Comparison of ENCODE assay signal across 1 cellular context in the genomic region with DNA sequence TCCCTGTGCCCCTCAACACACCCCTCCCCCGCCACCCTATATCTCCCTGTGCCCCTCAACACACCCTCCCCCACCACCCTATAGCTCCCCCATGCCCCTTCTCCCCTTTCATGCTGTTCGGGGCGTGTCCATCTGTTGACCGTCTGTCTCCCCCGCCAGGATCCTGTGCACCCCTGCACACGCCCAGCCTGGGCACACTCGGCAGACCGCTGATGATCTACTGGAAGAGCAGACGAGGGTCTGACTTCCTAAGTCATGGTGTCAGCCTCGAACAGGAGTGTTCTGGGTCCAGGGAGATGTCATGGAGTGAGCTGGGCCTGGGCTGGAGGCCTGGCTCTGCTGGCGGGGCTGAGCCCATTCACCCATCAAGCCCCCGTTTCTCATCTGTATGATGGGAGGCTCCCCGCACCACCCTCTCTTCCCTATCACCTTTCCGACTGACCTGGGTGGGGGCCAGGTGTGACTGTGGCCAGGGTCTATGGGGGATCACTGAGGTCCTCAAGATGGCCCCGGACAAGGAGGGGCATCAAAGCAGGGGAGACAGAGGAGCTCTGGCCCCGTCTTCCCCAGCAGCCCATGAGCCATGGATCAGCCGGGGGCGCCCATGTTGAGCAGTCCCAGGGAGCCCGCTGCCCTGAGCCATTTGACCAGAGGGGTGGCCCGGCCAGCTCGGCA.
TF ChIP-seq lines count a peak whose summit lies in the region.

No MANE protein-coding gene starts in this region.

TF ChIP-seq in K562, 482 proteins besides CTCF, POLR2A, EP300 and RAD21 (continued from another document and continues in another):
- TF ChIP-seq, protein P1, sequence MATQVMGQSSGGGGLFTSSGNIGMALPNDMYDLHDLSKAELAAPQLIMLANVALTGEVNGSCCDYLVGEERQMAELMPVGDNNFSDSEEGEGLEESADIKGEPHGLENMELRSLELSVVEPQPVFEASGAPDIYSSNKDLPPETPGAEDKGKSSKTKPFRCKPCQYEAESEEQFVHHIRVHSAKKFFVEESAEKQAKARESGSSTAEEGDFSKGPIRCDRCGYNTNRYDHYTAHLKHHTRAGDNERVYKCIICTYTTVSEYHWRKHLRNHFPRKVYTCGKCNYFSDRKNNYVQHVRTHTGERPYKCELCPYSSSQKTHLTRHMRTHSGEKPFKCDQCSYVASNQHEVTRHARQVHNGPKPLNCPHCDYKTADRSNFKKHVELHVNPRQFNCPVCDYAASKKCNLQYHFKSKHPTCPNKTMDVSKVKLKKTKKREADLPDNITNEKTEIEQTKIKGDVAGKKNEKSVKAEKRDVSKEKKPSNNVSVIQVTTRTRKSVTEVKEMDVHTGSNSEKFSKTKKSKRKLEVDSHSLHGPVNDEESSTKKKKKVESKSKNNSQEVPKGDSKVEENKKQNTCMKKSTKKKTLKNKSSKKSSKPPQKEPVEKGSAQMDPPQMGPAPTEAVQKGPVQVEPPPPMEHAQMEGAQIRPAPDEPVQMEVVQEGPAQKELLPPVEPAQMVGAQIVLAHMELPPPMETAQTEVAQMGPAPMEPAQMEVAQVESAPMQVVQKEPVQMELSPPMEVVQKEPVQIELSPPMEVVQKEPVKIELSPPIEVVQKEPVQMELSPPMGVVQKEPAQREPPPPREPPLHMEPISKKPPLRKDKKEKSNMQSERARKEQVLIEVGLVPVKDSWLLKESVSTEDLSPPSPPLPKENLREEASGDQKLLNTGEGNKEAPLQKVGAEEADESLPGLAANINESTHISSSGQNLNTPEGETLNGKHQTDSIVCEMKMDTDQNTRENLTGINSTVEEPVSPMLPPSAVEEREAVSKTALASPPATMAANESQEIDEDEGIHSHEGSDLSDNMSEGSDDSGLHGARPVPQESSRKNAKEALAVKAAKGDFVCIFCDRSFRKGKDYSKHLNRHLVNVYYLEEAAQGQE (CRISPR knock-in tag; IDR thresholded peaks at IDR 0.05; ENCODE audit: low read depth): peak; percentile 79; the same call in 1 of the 2 replicates
- TF ChIP-seq ZNF717 (CRISPR knock-in tag; IDR thresholded peaks at IDR 0.05): no peak
- TF ChIP-seq RHOXF2B (CRISPR knock-in tag; conservative IDR thresholded peaks at IDR 0.05): no peak
- TF ChIP-seq PYGO2 (tag; IDR thresholded peaks at IDR 0.05): no peak
- TF ChIP-seq MYBL2 (IDR thresholded peaks at IDR 0.05; ENCODE audit: low read depth): no peak
- TF ChIP-seq MYBL2 (CRISPR knock-in tag; IDR thresholded peaks at IDR 0.05; ENCODE audit: borderline replicate concordance): no peak
- TF ChIP-seq, protein P2, sequence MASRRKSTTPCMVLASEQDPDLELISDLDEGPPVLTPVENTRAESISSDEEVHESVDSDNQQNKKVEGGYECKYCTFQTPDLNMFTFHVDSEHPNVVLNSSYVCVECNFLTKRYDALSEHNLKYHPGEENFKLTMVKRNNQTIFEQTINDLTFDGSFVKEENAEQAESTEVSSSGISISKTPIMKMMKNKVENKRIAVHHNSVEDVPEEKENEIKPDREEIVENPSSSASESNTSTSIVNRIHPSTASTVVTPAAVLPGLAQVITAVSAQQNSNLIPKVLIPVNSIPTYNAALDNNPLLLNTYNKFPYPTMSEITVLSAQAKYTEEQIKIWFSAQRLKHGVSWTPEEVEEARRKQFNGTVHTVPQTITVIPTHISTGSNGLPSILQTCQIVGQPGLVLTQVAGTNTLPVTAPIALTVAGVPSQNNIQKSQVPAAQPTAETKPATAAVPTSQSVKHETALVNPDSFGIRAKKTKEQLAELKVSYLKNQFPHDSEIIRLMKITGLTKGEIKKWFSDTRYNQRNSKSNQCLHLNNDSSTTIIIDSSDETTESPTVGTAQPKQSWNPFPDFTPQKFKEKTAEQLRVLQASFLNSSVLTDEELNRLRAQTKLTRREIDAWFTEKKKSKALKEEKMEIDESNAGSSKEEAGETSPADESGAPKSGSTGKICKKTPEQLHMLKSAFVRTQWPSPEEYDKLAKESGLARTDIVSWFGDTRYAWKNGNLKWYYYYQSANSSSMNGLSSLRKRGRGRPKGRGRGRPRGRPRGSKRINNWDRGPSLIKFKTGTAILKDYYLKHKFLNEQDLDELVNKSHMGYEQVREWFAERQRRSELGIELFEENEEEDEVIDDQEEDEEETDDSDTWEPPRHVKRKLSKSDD (conservative IDR thresholded peaks at IDR 0.05; ENCODE audit: low read length): no peak
- no peak for TF ChIP-seq ZNF764 (CRISPR knock-in tag; IDR thresholded peaks at IDR 0.05; ENCODE audit: low read depth)
- TF ChIP-seq, protein P3, sequence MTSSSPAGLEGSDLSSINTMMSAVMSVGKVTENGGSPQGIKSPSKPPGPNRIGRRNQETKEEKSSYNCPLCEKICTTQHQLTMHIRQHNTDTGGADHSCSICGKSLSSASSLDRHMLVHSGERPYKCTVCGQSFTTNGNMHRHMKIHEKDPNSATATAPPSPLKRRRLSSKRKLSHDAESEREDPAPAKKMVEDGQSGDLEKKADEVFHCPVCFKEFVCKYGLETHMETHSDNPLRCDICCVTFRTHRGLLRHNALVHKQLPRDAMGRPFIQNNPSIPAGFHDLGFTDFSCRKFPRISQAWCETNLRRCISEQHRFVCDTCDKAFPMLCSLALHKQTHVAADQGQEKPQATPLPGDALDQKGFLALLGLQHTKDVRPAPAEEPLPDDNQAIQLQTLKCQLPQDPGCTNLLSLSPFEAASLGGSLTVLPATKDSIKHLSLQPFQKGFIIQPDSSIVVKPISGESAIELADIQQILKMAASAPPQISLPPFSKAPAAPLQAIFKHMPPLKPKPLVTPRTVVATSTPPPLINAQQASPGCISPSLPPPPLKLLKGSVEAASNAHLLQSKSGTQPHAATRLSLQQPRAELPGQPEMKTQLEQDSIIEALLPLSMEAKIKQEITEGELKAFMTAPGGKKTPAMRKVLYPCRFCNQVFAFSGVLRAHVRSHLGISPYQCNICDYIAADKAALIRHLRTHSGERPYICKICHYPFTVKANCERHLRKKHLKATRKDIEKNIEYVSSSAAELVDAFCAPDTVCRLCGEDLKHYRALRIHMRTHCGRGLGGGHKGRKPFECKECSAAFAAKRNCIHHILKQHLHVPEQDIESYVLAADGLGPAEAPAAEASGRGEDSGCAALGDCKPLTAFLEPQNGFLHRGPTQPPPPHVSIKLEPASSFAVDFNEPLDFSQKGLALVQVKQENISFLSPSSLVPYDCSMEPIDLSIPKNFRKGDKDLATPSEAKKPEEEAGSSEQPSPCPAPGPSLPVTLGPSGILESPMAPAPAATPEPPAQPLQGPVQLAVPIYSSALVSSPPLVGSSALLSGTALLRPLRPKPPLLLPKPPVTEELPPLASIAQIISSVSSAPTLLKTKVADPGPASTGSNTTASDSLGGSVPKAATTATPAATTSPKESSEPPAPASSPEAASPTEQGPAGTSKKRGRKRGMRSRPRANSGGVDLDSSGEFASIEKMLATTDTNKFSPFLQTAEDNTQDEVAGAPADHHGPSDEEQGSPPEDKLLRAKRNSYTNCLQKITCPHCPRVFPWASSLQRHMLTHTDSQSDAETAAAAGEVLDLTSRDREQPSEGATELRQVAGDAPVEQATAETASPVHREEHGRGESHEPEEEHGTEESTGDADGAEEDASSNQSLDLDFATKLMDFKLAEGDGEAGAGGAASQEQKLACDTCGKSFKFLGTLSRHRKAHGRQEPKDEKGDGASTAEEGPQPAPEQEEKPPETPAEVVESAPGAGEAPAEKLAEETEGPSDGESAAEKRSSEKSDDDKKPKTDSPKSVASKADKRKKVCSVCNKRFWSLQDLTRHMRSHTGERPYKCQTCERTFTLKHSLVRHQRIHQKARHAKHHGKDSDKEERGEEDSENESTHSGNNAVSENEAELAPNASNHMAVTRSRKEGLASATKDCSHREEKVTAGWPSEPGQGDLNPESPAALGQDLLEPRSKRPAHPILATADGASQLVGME (CRISPR knock-in tag; IDR thresholded peaks at IDR 0.05): peak; percentile 71; the same call in 1 of the 2 replicates
- no peak for TF ChIP-seq HDAC8 (tag; IDR thresholded peaks at IDR 0.05)
- no peak for TF ChIP-seq PURB (CRISPR knock-in tag; IDR thresholded peaks at IDR 0.05; ENCODE audit: low read depth)
- TF ChIP-seq, protein P4, sequence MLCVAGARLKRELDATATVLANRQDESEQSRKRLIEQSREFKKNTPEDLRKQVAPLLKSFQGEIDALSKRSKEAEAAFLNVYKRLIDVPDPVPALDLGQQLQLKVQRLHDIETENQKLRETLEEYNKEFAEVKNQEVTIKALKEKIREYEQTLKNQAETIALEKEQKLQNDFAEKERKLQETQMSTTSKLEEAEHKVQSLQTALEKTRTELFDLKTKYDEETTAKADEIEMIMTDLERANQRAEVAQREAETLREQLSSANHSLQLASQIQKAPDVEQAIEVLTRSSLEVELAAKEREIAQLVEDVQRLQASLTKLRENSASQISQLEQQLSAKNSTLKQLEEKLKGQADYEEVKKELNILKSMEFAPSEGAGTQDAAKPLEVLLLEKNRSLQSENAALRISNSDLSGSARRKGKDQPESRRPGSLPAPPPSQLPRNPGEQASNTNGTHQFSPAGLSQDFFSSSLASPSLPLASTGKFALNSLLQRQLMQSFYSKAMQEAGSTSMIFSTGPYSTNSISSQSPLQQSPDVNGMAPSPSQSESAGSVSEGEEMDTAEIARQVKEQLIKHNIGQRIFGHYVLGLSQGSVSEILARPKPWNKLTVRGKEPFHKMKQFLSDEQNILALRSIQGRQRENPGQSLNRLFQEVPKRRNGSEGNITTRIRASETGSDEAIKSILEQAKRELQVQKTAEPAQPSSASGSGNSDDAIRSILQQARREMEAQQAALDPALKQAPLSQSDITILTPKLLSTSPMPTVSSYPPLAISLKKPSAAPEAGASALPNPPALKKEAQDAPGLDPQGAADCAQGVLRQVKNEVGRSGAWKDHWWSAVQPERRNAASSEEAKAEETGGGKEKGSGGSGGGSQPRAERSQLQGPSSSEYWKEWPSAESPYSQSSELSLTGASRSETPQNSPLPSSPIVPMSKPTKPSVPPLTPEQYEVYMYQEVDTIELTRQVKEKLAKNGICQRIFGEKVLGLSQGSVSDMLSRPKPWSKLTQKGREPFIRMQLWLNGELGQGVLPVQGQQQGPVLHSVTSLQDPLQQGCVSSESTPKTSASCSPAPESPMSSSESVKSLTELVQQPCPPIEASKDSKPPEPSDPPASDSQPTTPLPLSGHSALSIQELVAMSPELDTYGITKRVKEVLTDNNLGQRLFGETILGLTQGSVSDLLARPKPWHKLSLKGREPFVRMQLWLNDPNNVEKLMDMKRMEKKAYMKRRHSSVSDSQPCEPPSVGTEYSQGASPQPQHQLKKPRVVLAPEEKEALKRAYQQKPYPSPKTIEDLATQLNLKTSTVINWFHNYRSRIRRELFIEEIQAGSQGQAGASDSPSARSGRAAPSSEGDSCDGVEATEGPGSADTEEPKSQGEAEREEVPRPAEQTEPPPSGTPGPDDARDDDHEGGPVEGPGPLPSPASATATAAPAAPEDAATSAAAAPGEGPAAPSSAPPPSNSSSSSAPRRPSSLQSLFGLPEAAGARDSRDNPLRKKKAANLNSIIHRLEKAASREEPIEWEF (CRISPR knock-in tag; IDR thresholded peaks at IDR 0.05): no peak
- no peak for TF ChIP-seq ZNF778 (CRISPR knock-in tag; IDR thresholded peaks at IDR 0.05)
- TF ChIP-seq E2F3 (CRISPR knock-in tag; IDR thresholded peaks at IDR 0.05): no peak
- TF ChIP-seq, protein P5, sequence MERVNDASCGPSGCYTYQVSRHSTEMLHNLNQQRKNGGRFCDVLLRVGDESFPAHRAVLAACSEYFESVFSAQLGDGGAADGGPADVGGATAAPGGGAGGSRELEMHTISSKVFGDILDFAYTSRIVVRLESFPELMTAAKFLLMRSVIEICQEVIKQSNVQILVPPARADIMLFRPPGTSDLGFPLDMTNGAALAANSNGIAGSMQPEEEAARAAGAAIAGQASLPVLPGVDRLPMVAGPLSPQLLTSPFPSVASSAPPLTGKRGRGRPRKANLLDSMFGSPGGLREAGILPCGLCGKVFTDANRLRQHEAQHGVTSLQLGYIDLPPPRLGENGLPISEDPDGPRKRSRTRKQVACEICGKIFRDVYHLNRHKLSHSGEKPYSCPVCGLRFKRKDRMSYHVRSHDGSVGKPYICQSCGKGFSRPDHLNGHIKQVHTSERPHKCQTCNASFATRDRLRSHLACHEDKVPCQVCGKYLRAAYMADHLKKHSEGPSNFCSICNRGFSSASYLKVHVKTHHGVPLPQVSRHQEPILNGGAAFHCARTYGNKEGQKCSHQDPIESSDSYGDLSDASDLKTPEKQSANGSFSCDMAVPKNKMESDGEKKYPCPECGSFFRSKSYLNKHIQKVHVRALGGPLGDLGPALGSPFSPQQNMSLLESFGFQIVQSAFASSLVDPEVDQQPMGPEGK (CRISPR knock-in tag; IDR thresholded peaks at IDR 0.05; ENCODE audit: borderline replicate concordance): no peak
- TF ChIP-seq HMGN3 (IDR thresholded peaks at IDR 0.05; ENCODE audit: borderline replicate concordance, extremely low read depth, insufficient read length, low read depth, low read length): no peak
- TF ChIP-seq SIRT6 (IDR thresholded peaks at IDR 0.05; ENCODE audit: low read depth, low read length): no peak
- no peak for TF ChIP-seq KDM2B (CRISPR knock-in tag; IDR thresholded peaks at IDR 0.05)
- no peak for TF ChIP-seq HNRNPLL (IDR thresholded peaks at IDR 0.05; ENCODE audit: low read depth, low read length, poor library complexity, severe bottlenecking)
- TF ChIP-seq ZNF707 (CRISPR knock-in tag; conservative IDR thresholded peaks at IDR 0.05): no peak
- TF ChIP-seq, protein P6, sequence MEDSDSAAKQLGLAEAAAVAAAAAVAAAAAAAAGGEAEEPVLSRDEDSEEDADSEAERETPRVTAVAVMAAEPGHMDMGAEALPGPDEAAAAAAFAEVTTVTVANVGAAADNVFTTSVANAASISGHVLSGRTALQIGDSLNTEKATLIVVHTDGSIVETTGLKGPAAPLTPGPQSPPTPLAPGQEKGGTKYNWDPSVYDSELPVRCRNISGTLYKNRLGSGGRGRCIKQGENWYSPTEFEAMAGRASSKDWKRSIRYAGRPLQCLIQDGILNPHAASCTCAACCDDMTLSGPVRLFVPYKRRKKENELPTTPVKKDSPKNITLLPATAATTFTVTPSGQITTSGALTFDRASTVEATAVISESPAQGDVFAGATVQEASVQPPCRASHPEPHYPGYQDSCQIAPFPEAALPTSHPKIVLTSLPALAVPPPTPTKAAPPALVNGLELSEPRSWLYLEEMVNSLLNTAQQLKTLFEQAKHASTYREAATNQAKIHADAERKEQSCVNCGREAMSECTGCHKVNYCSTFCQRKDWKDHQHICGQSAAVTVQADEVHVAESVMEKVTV (CRISPR knock-in tag; IDR thresholded peaks at IDR 0.05): no peak
- no peak for TF ChIP-seq CBX2 (IDR thresholded peaks at IDR 0.05; ENCODE audit: insufficient read depth, low read length, poor library complexity, severe bottlenecking)
- no peak for TF ChIP-seq NR4A1 (CRISPR knock-in tag; IDR thresholded peaks at IDR 0.05)
- peak; percentile 90; the same call in 1 of the 2 replicates for TF ChIP-seq NR4A1 (tag; IDR thresholded peaks at IDR 0.05)
- TF ChIP-seq BCOR (IDR thresholded peaks at IDR 0.05): no peak
- no peak for TF ChIP-seq PTTG1 (tag; IDR thresholded peaks at IDR 0.05; ENCODE audit: low read depth)
- no peak for TF ChIP-seq PHF20 (IDR thresholded peaks at IDR 0.05; ENCODE audit: partially characterized antibody)
